In genomic region chr6:105609375-105609991, GRCh38 we compare ENCODE assay signal across 10 cellular contexts.
A peak's percentile ranks its signal among the peaks of the same experiment; 100 is the strongest.
DNase-seq lines count a peak whose midpoint lies in the region; ATAC-seq, FAIRE-seq and TF ChIP-seq lines count a peak whose summit lies in the region.
"Had no signal": no experiment of that assay in that cellular context is flagged by ENCODE, and none has a peak within 500 bp of the region (broad histone marks: within the 10 kb centered on the region; RNA-seq: fewer than 3 reads in every experiment).

No MANE protein-coding gene starts in this region.

- CTCF ChIA-PET in HepG2 (lab: Yijun Ruan, JAX; ENCODE audit: low intra/inter-chr PET ratio, low total read pairs) = no interaction called here

- POLR2A ChIA-PET in HepG2 (lab: Yijun Ruan, JAX) = no interaction called here

- ATAC-seq in right lobe of liver = peak in 2 of 4 donors; percentile 21 to 25
- no peak for ATAC-seq in HepG2

- H3K27ac ChIP-seq in right lobe of liver (no peak overlapping the region), HepG2 (ENCODE audit: extremely low read length, insufficient read depth, low read length) (no peak overlapping the region), dorsolateral prefrontal cortex (peak overlapping the region in 6 of 59 donors; percentile 2 to 91 (median 21)), spleen (no peak overlapping the region)
- H3K27ac ChIP-seq: suprapubic skin had no signal

- intact Hi-C loops in right lobe of liver (cut with DNase I) = no loop called here
- intact Hi-C loops in HepG2 (cut with micrococcal nuclease; ENCODE audit: unreplicated experiment) = no loop called here
- intact Hi-C loops in dorsolateral prefrontal cortex (cut with DNase I) = no loop called here
- intact Hi-C loops in spleen (cut with DNase I; ENCODE audit: low total_unique reads) = no loop called here

- WGBS in right lobe of liver (ENCODE audit: insufficient coverage, low coverage, low lambda C conversion rate, missing lambda C conversion rate) = 47% methylated on average over 14 of the region's 14 CpGs
- WGBS in HepG2 (ENCODE audit: low lambda C conversion rate) = 30% methylated on average over 7 of the region's 14 CpGs
- 29 to 43% (median 35%) methylated on average over 14 of the region's 14 CpGs for WGBS in spleen, 5 donors

- H3K4me3 ChIP-seq in right lobe of liver (no peak overlapping the region), HepG2 (replicated peaks in 1 of 3; ENCODE audit: insufficient read depth in 1 of 3, low read depth in 2 of 3, low read length in 3 of 3) (no peak overlapping the region), dorsolateral prefrontal cortex (peak overlapping the region in 33 of 59 donors; percentile 1 to 53 (median 22)), spleen (peak overlapping the region in 1 of 8 donors; percentile 10)
- H3K4me3 ChIP-seq: suprapubic skin had no signal

- H2AFZ ChIP-seq in HepG2 (ENCODE audit: low read length) = no peak overlapping the region

- in situ Hi-C loops in HepG2 (cut with HindIII; ENCODE audit: extremely low pct_ligation_motif_present, low pct_unique_long_range_greater_than_20kb) = no loop called here

- H3K4me1 ChIP-seq in right lobe of liver (no peaks in the 10 kb centered on the region), HepG2 (ENCODE audit: insufficient read depth, low read length) (no peaks in the 10 kb centered on the region), spleen (peaks cover 0 to 3% (median 0%) of the 10 kb centered on the region in 6 donors)

- BruUV-seq in HepG2 (replicated peaks; lab: Mats Ljungman, UMichigan) = no TSS peak

- no peak for TF ChIP-seq RAD21 in HepG2 (CRISPR knock-in tag; IDR thresholded peaks at IDR 0.05)

- H4K20me1 ChIP-seq in HepG2 (ENCODE audit: insufficient read depth, low read length) = no peaks in the 10 kb centered on the region

- DNase-seq in right lobe of liver = peak in 2 of 3 donors; percentile 23 to 48
- no peak for DNase-seq in HepG2 (ENCODE audit: low spot score)
- DNase-seq in dorsolateral prefrontal cortex = peak in 3 of 10 donors; percentile 12 to 69 (median 34)
- peak; percentile 76 to 97 for DNase-seq in lung microvascular endothelial cell (ENCODE audit: low read depth in 2 of 2)
- DNase-seq in SKM-1 (lab: John Stamatoyannopoulos, UW; ENCODE audit: unreplicated experiment) = no peak
- DNase-seq in NCI-H146 treated with DMSO at 0.1 percent for 48 hours (lab: John Stamatoyannopoulos, UW; ENCODE audit: unreplicated experiment) = no peak
- no peak for DNase-seq in spleen
- DNase-seq in NOMO-1 treated with dmso at 0.1 percent for 144 hours (lab: John Stamatoyannopoulos, UW; ENCODE audit: unreplicated experiment) = no peak
- DNase-seq: activated T-cell treated with anti-CD3 and anti-CD28 coated beads, Interleukin-2, amount 50 U/mL, for 48 hours had no signal

- no peak overlapping the region for H3K9ac ChIP-seq in HepG2 (ENCODE audit: insufficient read depth, low read depth, low read length)

- no peak for FAIRE-seq in HepG2 (lab: Jason Lieb, UNC)

- H3K79me2 ChIP-seq in HepG2 (ENCODE audit: insufficient read depth, low read length) = no peaks in the 10 kb centered on the region

- TF ChIP-seq CTCF in right lobe of liver (IDR thresholded peaks at IDR 0.05) (no peak), HepG2 (CRISPR knock-in tag; IDR thresholded peaks at IDR 0.05) (no peak), dorsolateral prefrontal cortex (IDR thresholded peaks at IDR 0.05 in 54 of 56, conservative IDR thresholded peaks at IDR 0.05 in 2 of 56; ENCODE audit: low read depth in 1 of 56, partially characterized antibody in 56 of 56) (no peak), spleen (IDR thresholded peaks at IDR 0.05 in 8 of 11, conservative IDR thresholded peaks at IDR 0.05 in 3 of 11) (no peak)

- no peak overlapping the region for H3K4me2 ChIP-seq in HepG2 (ENCODE audit: low read depth, low read length)

- no peaks in the 10 kb centered on the region for H3K27me3 ChIP-seq in right lobe of liver
- H3K27me3 ChIP-seq in HepG2 (ENCODE audit: control insufficient read depth in 1 of 2, insufficient read depth in 2 of 2, low read length in 2 of 2) = 0 out of 5 replicates have a peak, but pooled peaks cover 0 to 5% of the 10 kb centered on the region in 2 experiments
- H3K27me3 ChIP-seq in dorsolateral prefrontal cortex = no peaks in the 10 kb centered on the region
- H3K27me3 ChIP-seq in spleen (replicated peaks in 1 of 7) = no peaks in the 10 kb centered on the region
- H3K27me3 ChIP-seq: suprapubic skin had no signal

- TF ChIP-seq POLR2A in right lobe of liver (IDR thresholded peaks at IDR 0.05) = no peak
- TF ChIP-seq POLR2A in HepG2 (IDR thresholded peaks at IDR 0.05; ENCODE audit: insufficient read depth in 1 of 2, low read depth in 2 of 2, low read length in 2 of 2) = no peak
- TF ChIP-seq POLR2A in spleen (IDR thresholded peaks at IDR 0.05) = no peak

- H3K9me3 ChIP-seq in right lobe of liver (no peaks in the 10 kb centered on the region), HepG2 (ENCODE audit: low read length) (no peaks in the 10 kb centered on the region), spleen (no peaks in the 10 kb centered on the region)
- H3K9me3 ChIP-seq: suprapubic skin had no signal

- no peak for TF ChIP-seq EP300 in HepG2 (IDR thresholded peaks at IDR 0.05; ENCODE audit: low read depth in 2 of 2, low read length in 2 of 2)
- TF ChIP-seq EP300 in HepG2 (CRISPR knock-in tag; IDR thresholded peaks at IDR 0.05; ENCODE audit: borderline replicate concordance) = no peak

- H3K36me3 ChIP-seq in right lobe of liver (no peaks in the 10 kb centered on the region), HepG2 (replicated peaks in 1 of 2; ENCODE audit: control insufficient read depth in 1 of 2, insufficient read depth in 2 of 2, low read length in 2 of 2) (no peaks in the 10 kb centered on the region), spleen (no peaks in the 10 kb centered on the region)
- H3K36me3 ChIP-seq: suprapubic skin had no signal

TF ChIP-seq in HepG2, 621 proteins besides CTCF, POLR2A, EP300 and RAD21:
- TF ChIP-seq ZNF558 (CRISPR knock-in tag; IDR thresholded peaks at IDR 0.05; ENCODE audit: borderline replicate concordance) (no peak), U2AF1 (optimal IDR thresholded peaks at IDR 0.05; ENCODE audit: low read depth, low read length) (no peak), SMARCC2 (IDR thresholded peaks at IDR 0.05) (no peak), ZMYM4 (CRISPR knock-in tag; IDR thresholded peaks at IDR 0.05) (no peak), TAF15 (IDR thresholded peaks at IDR 0.05; ENCODE audit: low read depth, low read length, poor library complexity, severe bottlenecking) (no peak)

Comparison
In these comparisons a context has a peak if more than half of its experiments do, and no peak if none do; other contexts are left out.
1. DNase-seq: peak in right lobe of liver (2 of 3) and lung microvascular endothelial cell (2 of 2); none in HepG2 (single experiment), SKM-1 (single experiment), NCI-H146 treated with DMSO at 0.1 percent for 48 hours (single experiment), spleen (single experiment) and NOMO-1 treated with dmso at 0.1 percent for 144 hours (single experiment).
2. H3K4me3 ChIP-seq: peak in dorsolateral prefrontal cortex (33 of 59); none in right lobe of liver (0 of 3) and HepG2 (0 of 3).